9 cellular contexts compared by ENCODE assay signal in genomic region chr2:207046642-207047213, GRCh38.
DNase-seq lines count a peak whose midpoint lies in the region; ATAC-seq, FAIRE-seq and TF ChIP-seq lines count a peak whose summit lies in the region.
"Had no signal": no experiment of that assay in that cellular context is flagged by ENCODE, and none has a peak within 500 bp of the region (broad histone marks: within the 10 kb centered on the region; RNA-seq: fewer than 3 reads in every experiment).

No MANE protein-coding gene starts in this region.

- H3K4me1 ChIP-seq in right cardiac atrium (ENCODE audit: control insufficient read depth, insufficient read depth, low read length) = no peaks in the 10 kb centered on the region

- H3K9me3 Mint-ChIP-seq in CD14-positive monocyte = peaks cover 0 to 6% (median 0%) of the 10 kb centered on the region in 7 donors
- no peaks in the 10 kb centered on the region for H3K9me3 Mint-ChIP-seq in activated CD4-positive, alpha-beta memory T cell treated with anti-CD3 and anti-CD28 coated beads, Interleukin-2, amount 10 ng/mL, durations not matched to agents 7 days and 5 days

- no peaks in the 10 kb centered on the region for H3K27me3 Mint-ChIP-seq in CD14-positive monocyte (ENCODE audit: low read depth in 3 of 3)
- peaks cover 2% of the 10 kb centered on the region for H3K27me3 Mint-ChIP-seq in activated CD4-positive, alpha-beta memory T cell treated with anti-CD3 and anti-CD28 coated beads, Interleukin-2, amount 10 ng/mL, durations not matched to agents 7 days and 5 days

- intact Hi-C loops in CD14-positive monocyte (cut with micrococcal nuclease) = no loop called here
- intact Hi-C loops in right cardiac atrium (cut with DNase I) = loop anchor here in 2 of 4 donors (10.0 kb wide), 1 partner anchor 428 kb away; no protein-coding TSS in a partner anchor

- no peak for FAIRE-seq in HTR-8/SVneo (lab: Jason Lieb, UNC)

- H3K36me3 Mint-ChIP-seq in CD14-positive monocyte = no peaks in the 10 kb centered on the region
- H3K36me3 Mint-ChIP-seq in activated CD4-positive, alpha-beta memory T cell treated with anti-CD3 and anti-CD28 coated beads, Interleukin-2, amount 10 ng/mL, durations not matched to agents 7 days and 5 days (ENCODE audit: low read depth) = no peaks in the 10 kb centered on the region

- peaks cover 24% of the 10 kb centered on the region for H3K4me1 Mint-ChIP-seq in CD14-positive monocyte
- peaks cover 13% of the 10 kb centered on the region for H3K4me1 Mint-ChIP-seq in activated CD4-positive, alpha-beta memory T cell treated with anti-CD3 and anti-CD28 coated beads, Interleukin-2, amount 10 ng/mL, durations not matched to agents 7 days and 5 days

- no peaks in the 10 kb centered on the region for H3K9me3 ChIP-seq in right cardiac atrium (ENCODE audit: control insufficient read depth, low read length)
- H3K9me3 ChIP-seq: ovary had no signal

- POLR2A ChIA-PET in activated CD4-positive, alpha-beta memory T cell treated with anti-CD3 and anti-CD28 coated beads, Interleukin-2, amount 10 ng/mL, durations not matched to agents 7 days and 5 days (lab: Charles Lee) = interaction anchor here (0.7 to 1.7 kb wide), 6 partner anchors 28 to 427 kb away, joined by 3 to 5 read pairs (median 4); partner anchors contain the start of gene KLF7

- H3K4me3 ChIP-seq in right cardiac atrium (ENCODE audit: low read length) = no peak overlapping the region
- H3K4me3 ChIP-seq: ovary had no signal

- no peak for TF ChIP-seq CTCF in CD14-positive monocyte (IDR thresholded peaks at IDR 0.05)

- no peak overlapping the region for H3K27ac ChIP-seq in right cardiac atrium (ENCODE audit: low read length)
- H3K27ac ChIP-seq: ovary had no signal

- DNase-seq in CD14-positive monocyte (ENCODE audit: low spot score) (no peak), HTR-8/SVneo (ENCODE audit: insufficient read length, low spot score) (peak; percentile 23), right cardiac atrium (no peak), NCI-H526 (lab: John Stamatoyannopoulos, UW) (no peak), glomerular visceral epithelial cell (ENCODE audit: extremely low spot score) (no peak)
- peak; percentile 34 for DNase-seq in activated CD4-positive, alpha-beta memory T cell treated with anti-CD3 and anti-CD28 coated beads, Interleukin-2, amount 10 ng/mL, durations not matched to agents 7 days and 5 days

- CTCF ChIA-PET in activated CD4-positive, alpha-beta memory T cell treated with anti-CD3 and anti-CD28 coated beads, Interleukin-2, amount 10 ng/mL, durations not matched to agents 7 days and 5 days (lab: Charles Lee) = interaction anchor here (0.6 to 2.7 kb wide), 12 partner anchors 26 to 668 kb away, joined by 3 to 17 read pairs (median 3); partner anchors contain the start of gene KLF7

- no peaks in the 10 kb centered on the region for H3K27me3 ChIP-seq in right cardiac atrium (ENCODE audit: control insufficient read depth, insufficient read depth)
- H3K27me3 ChIP-seq: ovary had no signal

- ATAC-seq in right cardiac atrium (peak; percentile 78 to 80), GM21825 (IDR thresholded peaks at IDR 0.05; ENCODE audit: unreplicated experiment) (no peak), GM19351 (IDR thresholded peaks at IDR 0.05; ENCODE audit: unreplicated experiment) (no peak)

- peak overlapping the region in 6 of 7 donors; percentile 12 to 83 (median 79) for H3K27ac Mint-ChIP-seq in CD14-positive monocyte
- no peak overlapping the region for H3K27ac Mint-ChIP-seq in activated CD4-positive, alpha-beta memory T cell treated with anti-CD3 and anti-CD28 coated beads, Interleukin-2, amount 10 ng/mL, durations not matched to agents 7 days and 5 days

- WGBS in right cardiac atrium = 21% methylated on average over 5 of the region's 5 CpGs

- peak overlapping the region; percentile 7 to 67 for H3K4me3 Mint-ChIP-seq in CD14-positive monocyte
- no peak overlapping the region for H3K4me3 Mint-ChIP-seq in activated CD4-positive, alpha-beta memory T cell treated with anti-CD3 and anti-CD28 coated beads, Interleukin-2, amount 10 ng/mL, durations not matched to agents 7 days and 5 days

Comparison
In these comparisons a context has a peak if more than half of its experiments do, and no peak if none do; other contexts are left out.
1. DNase-seq: peak in HTR-8/SVneo (single experiment) and activated CD4-positive, alpha-beta memory T cell treated with anti-CD3 and anti-CD28 coated beads, Interleukin-2, amount 10 ng/mL, durations not matched to agents 7 days and 5 days (single experiment); none in CD14-positive monocyte (single experiment), right cardiac atrium (0 of 3), NCI-H526 (0 of 2) and glomerular visceral epithelial cell (single experiment).
2. ATAC-seq: peak in right cardiac atrium (2 of 2); none in GM21825 (single experiment) and GM19351 (single experiment).